In the genomic region with DNA sequence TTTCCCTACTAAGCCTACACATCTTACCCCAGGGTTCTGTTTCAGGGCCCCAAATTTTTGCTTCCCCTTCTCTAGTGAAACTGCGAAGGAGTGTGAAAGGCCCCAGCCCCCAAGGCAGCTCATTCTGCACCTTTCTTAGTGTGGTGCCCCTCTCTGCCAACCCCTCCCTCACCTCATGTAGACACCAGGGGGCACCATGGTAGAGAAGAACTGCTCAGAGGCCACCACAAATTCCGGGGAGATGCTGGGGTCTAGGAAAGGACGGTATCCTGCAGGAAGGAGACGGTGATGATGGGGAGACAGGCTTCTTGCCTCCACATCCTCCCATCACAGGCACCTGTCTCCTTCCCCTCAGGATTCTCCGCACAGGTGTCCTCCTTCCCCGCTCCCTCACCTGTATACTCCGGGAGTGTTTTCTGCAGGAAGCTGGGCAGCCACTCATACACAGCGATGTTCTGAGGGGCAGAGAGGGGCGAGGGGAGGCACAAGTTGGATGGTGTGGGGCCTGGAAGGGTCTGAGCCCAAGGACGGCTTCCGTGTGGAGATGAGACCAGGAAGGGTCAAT, we compare ENCODE assay signal across 26 cellular contexts. TPM values are rescaled to one million over a fixed set of nuclear protein-coding genes. Genes with fewer than 3 reads are reported as not detected.
DNase-seq lines count a peak whose midpoint lies in the region; ATAC-seq and TF ChIP-seq lines count a peak whose summit lies in the region.
"Had no signal": no experiment of that assay in that cellular context is flagged by ENCODE, and none has a peak within 500 bp of the region (broad histone marks: within the 10 kb centered on the region; RNA-seq: fewer than 3 reads in every experiment).

No MANE protein-coding gene starts in this region.

- H3K14ac ChIP-seq in neuronal stem cell (ENCODE audit: low read length): no peak overlapping the region

- no peak overlapping the region for H2AK5ac ChIP-seq in neuronal stem cell (ENCODE audit: low read depth, low read length)

- H2AFZ ChIP-seq in DND-41 (ENCODE audit: low read depth, low read length) (no peak overlapping the region), neuronal stem cell (ENCODE audit: low read length) (no peak overlapping the region)

- H2BK12ac ChIP-seq in neuronal stem cell (ENCODE audit: low read length): no peak overlapping the region

- no CpG with 5 or more reads among the region's 11 CpGs for WGBS in neuronal stem cell (ENCODE audit: extremely low coverage in 2 of 2, insufficient read length in 2 of 2, insufficient replicate concordance in 1 of 2), 2 donors

- H3K4me3 Mint-ChIP-seq in WTC11: 0 out of 2 replicates have a peak overlapping the region, but pooled peaks have one; percentile 18
- H3K4me3 Mint-ChIP-seq: activated naive CD8-positive, alpha-beta T cell treated with anti-CD3 and anti-CD28 coated beads, Interleukin-2, amount 10 ng/mL, durations not matched to agents 7 days and 5 days; stimulated activated naive CD8-positive, alpha-beta T cell treated with anti-CD3 and anti-CD28 coated beads, Interleukin-15, amount 100 ng/mL, for 72 hours had no signal

- no peak overlapping the region for H3K18ac ChIP-seq in neuronal stem cell (ENCODE audit: low read length)

- H3K4ac ChIP-seq in neuronal stem cell (ENCODE audit: low read length): no peak overlapping the region

- H3K27me3 ChIP-seq in DND-41 (ENCODE audit: insufficient read depth, low read length, poor library complexity): no peaks in the 10 kb centered on the region
- peaks cover 64% of the 10 kb centered on the region for H3K27me3 ChIP-seq in H7 (ENCODE audit: control insufficient read depth, insufficient read depth, low read length)
- peaks cover 79% of the 10 kb centered on the region for H3K27me3 ChIP-seq in kidney epithelial cell (ENCODE audit: control insufficient read depth, insufficient read depth, low read length)
- peaks cover 46 to 89% (median 62%) of the 10 kb centered on the region in 3 experiments for H3K27me3 ChIP-seq in neuronal stem cell (ENCODE audit: control insufficient read depth in 3 of 3, insufficient read depth in 3 of 3, low read depth in 1 of 3, low read length in 3 of 3)
- H3K27me3 ChIP-seq in right atrium auricular region: peaks cover 4 to 17% of the 10 kb centered on the region in 2 donors

- H3K4me1 ChIP-seq in DND-41 (ENCODE audit: insufficient read depth, low read length): no peaks in the 10 kb centered on the region
- H3K4me1 ChIP-seq in neuronal stem cell (ENCODE audit: control insufficient read depth in 2 of 2, insufficient read depth in 1 of 2, low read depth in 1 of 2, low read length in 2 of 2): peaks cover 0 to 14% of the 10 kb centered on the region in 2 donors
- H3K4me1 ChIP-seq in right atrium auricular region: peaks cover 0 to 23% of the 10 kb centered on the region in 2 donors

- no peaks in the 10 kb centered on the region for H3K36me3 Mint-ChIP-seq in WTC11
- H3K36me3 Mint-ChIP-seq: activated naive CD8-positive, alpha-beta T cell treated with anti-CD3 and anti-CD28 coated beads, Interleukin-2, amount 10 ng/mL, durations not matched to agents 7 days and 5 days had no signal

- H3K4me2 ChIP-seq in DND-41 (ENCODE audit: insufficient read depth, low read length) (no peak overlapping the region), neuronal stem cell (ENCODE audit: insufficient read depth, low read length, poor library complexity, severe bottlenecking) (no peak overlapping the region)
- H3K4me2 ChIP-seq: KMS-11 had no signal

- H3K9ac ChIP-seq in DND-41 (ENCODE audit: low read depth, low read length) (no peak overlapping the region), neuronal stem cell (ENCODE audit: low read depth, low read length, poor library complexity) (no peak overlapping the region)
- H3K9ac ChIP-seq: BLaER1 treated with 17β-estradiol and CSF1 and Interleukin-3, amounts not matched to agents 10 nM and 100 nM; KMS-11 had no signal

- H3K27me3 Mint-ChIP-seq in WTC11 (ENCODE audit: low read depth): peaks cover 79% of the 10 kb centered on the region

- H3K4me1 Mint-ChIP-seq in WTC11: peaks cover 32% of the 10 kb centered on the region

- no peak overlapping the region for H3K27ac Mint-ChIP-seq in WTC11
- H3K27ac Mint-ChIP-seq: activated naive CD8-positive, alpha-beta T cell treated with anti-CD3 and anti-CD28 coated beads, Interleukin-2, amount 10 ng/mL, durations not matched to agents 7 days and 5 days; naive thymus-derived CD4-positive, alpha-beta T cell; stimulated activated naive CD8-positive, alpha-beta T cell treated with anti-CD3 and anti-CD28 coated beads, Interleukin-15, amount 100 ng/mL, for 72 hours had no signal

- no peak overlapping the region for H3K4me3 ChIP-seq in DND-41 (ENCODE audit: low read depth in 1 of 2, low read length in 2 of 2)
- no peak overlapping the region for H3K4me3 ChIP-seq in H7 (ENCODE audit: insufficient read depth, low read depth, low read length)
- H3K4me3 ChIP-seq in kidney epithelial cell (ENCODE audit: low read depth, low read length): no peak overlapping the region
- H3K4me3 ChIP-seq in neuronal stem cell (ENCODE audit: low read length in 2 of 2): no peak overlapping the region
- no peak overlapping the region for H3K4me3 ChIP-seq in right atrium auricular region
- H3K4me3 ChIP-seq: BLaER1 treated with 17β-estradiol and CSF1 and Interleukin-3, amounts not matched to agents 10 nM and 100 nM; body of pancreas; gastrocnemius medialis; skin epidermis had no signal

- DNase-seq in DND-41 (no peak), H7 (peak; percentile 76), WTC11 (ENCODE audit: low spot score) (peak; percentile 29), kidney epithelial cell (ENCODE audit: low read depth) (no peak), neuronal stem cell (ENCODE audit: low spot score) (no peak), right atrium auricular region (ENCODE audit: low spot score) (no peak)
- no peak for DNase-seq in activated CD4-positive, alpha-beta T cell treated with anti-CD3 and anti-CD28 coated beads, Interleukin-2, amount 50 U/mL, for 4 hours
- DNase-seq: activated CD8-positive, alpha-beta memory T cell treated with anti-CD3 and anti-CD28 coated beads for 24 hours; activated naive CD8-positive, alpha-beta T cell treated with anti-CD3 and anti-CD28 coated beads, Interleukin-2, amount 10 ng/mL, durations not matched to agents 7 days and 5 days; body of pancreas; gastrocnemius medialis; GDM1; mesendoderm; naive thymus-derived CD4-positive, alpha-beta T cell; NCI-H1048; NCI-H2029; SHP77; stimulated activated CD4-positive, alpha-beta T cell treated with anti-CD3 and anti-CD28 coated beads, Interleukin-4, amount 100 ng/mL, for 1 hour; stimulated activated naive CD8-positive, alpha-beta T cell treated with anti-CD3 and anti-CD28 coated beads, Interleukin-15, amount 100 ng/mL, for 72 hours; trophoblast cell had no signal

- H3K27ac ChIP-seq in DND-41 (ENCODE audit: low read length) (no peak overlapping the region), neuronal stem cell (replicated peaks; ENCODE audit: low read length) (no peak overlapping the region), right atrium auricular region (no peak overlapping the region)
- H3K27ac ChIP-seq: body of pancreas, gastrocnemius medialis, KMS-11, skin epidermis had no signal

- no peaks in the 10 kb centered on the region for H3K79me1 ChIP-seq in neuronal stem cell (ENCODE audit: low read depth, low read length)

- ATAC-seq in DND-41 (ENCODE audit: insufficient read depth, low read depth) (no peak), WTC11 (no peak)
- ATAC-seq: body of pancreas; gastrocnemius medialis; naive thymus-derived CD4-positive, alpha-beta T cell had no signal

- H4K91ac ChIP-seq in neuronal stem cell (ENCODE audit: low read depth, low read length, poor library complexity): no peak overlapping the region

- no peaks in the 10 kb centered on the region for H3K79me2 ChIP-seq in DND-41 (ENCODE audit: insufficient read depth, low read length)

- CTCF ChIA-PET in WTC11 (lab: Charles Lee): interaction anchor here (0.5 to 3.5 kb wide), 12 partner anchors 8 to 257 kb away, joined by 3 to 27 read pairs (median 3); partner anchors contain the start of genes DUOX1 and DUOXA1

- POLR2A ChIA-PET in WTC11 (lab: Charles Lee): no interaction called here

- H3K23ac ChIP-seq in neuronal stem cell (ENCODE audit: low read depth, low read length, poor library complexity): no peak overlapping the region

- H2BK120ac ChIP-seq in neuronal stem cell (ENCODE audit: low read depth, low read length): no peak overlapping the region

- TF ChIP-seq CTCF in DND-41 (IDR thresholded peaks at IDR 0.05; ENCODE audit: borderline replicate concordance, extremely low read depth, low read length, poor library complexity, severe bottlenecking): peak; percentile 14
- TF ChIP-seq CTCF in WTC11 (IDR thresholded peaks at IDR 0.05): no peak
- peak; percentile 18 for TF ChIP-seq CTCF in kidney epithelial cell (IDR thresholded peaks at IDR 0.05; ENCODE audit: insufficient read depth, low read length, poor library complexity, severe bottlenecking)
- no peak for TF ChIP-seq CTCF in right atrium auricular region (IDR thresholded peaks at IDR 0.05)

- H3K9me3 ChIP-seq in DND-41 (ENCODE audit: insufficient read depth, low read length, severe bottlenecking) (no peaks in the 10 kb centered on the region), neuronal stem cell (replicated peaks in 1 of 2; ENCODE audit: control insufficient read depth in 2 of 2, insufficient read depth in 1 of 2, low read depth in 1 of 2, low read length in 2 of 2) (peaks cover 0 to 5% of the 10 kb centered on the region in 2 donors), right atrium auricular region (no peaks in the 10 kb centered on the region)
- H3K9me3 ChIP-seq: body of pancreas, gastrocnemius medialis had no signal

- no peak overlapping the region for H2BK15ac ChIP-seq in neuronal stem cell (ENCODE audit: low read length)

- no peaks in the 10 kb centered on the region for H4K20me1 ChIP-seq in DND-41 (ENCODE audit: insufficient read depth, low read length)
- H4K20me1 ChIP-seq: BLaER1 treated with 17β-estradiol and CSF1 and Interleukin-3, amounts not matched to agents 10 nM and 100 nM had no signal

- no peaks in the 10 kb centered on the region for H3K36me3 ChIP-seq in DND-41 (ENCODE audit: insufficient read depth, low read length)
- H3K36me3 ChIP-seq in H7 (replicated peaks; ENCODE audit: control insufficient read depth, insufficient read depth, low read length): no peaks in the 10 kb centered on the region
- H3K36me3 ChIP-seq in kidney epithelial cell (ENCODE audit: control insufficient read depth, insufficient read depth, low read length): no peaks in the 10 kb centered on the region
- H3K36me3 ChIP-seq in neuronal stem cell (replicated peaks in 1 of 2; ENCODE audit: control insufficient read depth in 2 of 2, insufficient read depth in 2 of 2, low read length in 2 of 2): no peaks in the 10 kb centered on the region
- no peaks in the 10 kb centered on the region for H3K36me3 ChIP-seq in right atrium auricular region
- H3K36me3 ChIP-seq: gastrocnemius medialis had no signal

- H4K8ac ChIP-seq in neuronal stem cell (ENCODE audit: low read depth, low read length): no peak overlapping the region

- no peak overlapping the region for H2BK5ac ChIP-seq in neuronal stem cell (ENCODE audit: low read length)

- no peaks in the 10 kb centered on the region for H3K9me3 Mint-ChIP-seq in WTC11
- H3K9me3 Mint-ChIP-seq: activated naive CD8-positive, alpha-beta T cell treated with anti-CD3 and anti-CD28 coated beads, Interleukin-2, amount 10 ng/mL, durations not matched to agents 7 days and 5 days; naive thymus-derived CD4-positive, alpha-beta T cell; stimulated activated naive CD8-positive, alpha-beta T cell treated with anti-CD3 and anti-CD28 coated beads, Interleukin-15, amount 100 ng/mL, for 72 hours had no signal

RNA-seq across cellular contexts. Expression of gene DUOX2, which starts 3.6 kb away (rescaled TPM):
- total RNA-seq in H7 (2014; rRNA removed; shearing (Covaris generic)): 0.15 TPM in 1 of 2 replicates, not detected in the other
- 0.13 to 0.27 TPM (median 0.14 TPM) in 3 replicates for total RNA-seq in WTC11 (2021)
- total RNA-seq in kidney epithelial cell: 0.08 and 0.14 TPM in 2 replicates
- 0.01 TPM for polyA plus RNA-seq in neuronal stem cell (2013, experiment 1 of 2)
- 0.01 TPM for polyA plus RNA-seq in neuronal stem cell (2013, experiment 2 of 2)
- under 1 TPM; 0.08 to 0.11 TPM for total RNA-seq in right atrium auricular region
- total RNA-seq: activated naive CD8-positive, alpha-beta T cell treated with anti-CD3 and anti-CD28 coated beads, Interleukin-2, amount 10 ng/mL, durations not matched to agents 7 days and 5 days; gastrocnemius medialis; T-helper 1 cell treated with Interleukin-12 subunit alpha and Interleukin-12 subunit beta and Interleukin-4 antibody, amounts not matched to agents 30 ng/mL and 1 ng/mL, for 36 hours had no signal
- polyA plus RNA-seq: naive thymus-derived CD4-positive, alpha-beta T cell had no signal

RNA-seq across cellular contexts. Expression of gene DUOXA2, which starts 3.8 kb away (rescaled TPM):
- not detected in 2 replicates for total RNA-seq in H7 (2014; rRNA removed; shearing (Covaris generic))
- total RNA-seq in WTC11 (2021) (0.11 TPM in 1 of 3 replicates, not detected in the others), kidney epithelial cell (not detected in 2 replicates), right atrium auricular region (not detected)
- polyA plus RNA-seq in neuronal stem cell (2013, experiment 1 of 2): not detected
- polyA plus RNA-seq in neuronal stem cell (2013, experiment 2 of 2): not detected
- total RNA-seq: activated naive CD8-positive, alpha-beta T cell treated with anti-CD3 and anti-CD28 coated beads, Interleukin-2, amount 10 ng/mL, durations not matched to agents 7 days and 5 days; body of pancreas; gastrocnemius medialis; HT-29; naive thymus-derived CD4-positive, alpha-beta T cell; NCI-H460; T-helper 1 cell treated with Interleukin-12 subunit alpha and Interleukin-12 subunit beta and Interleukin-4 antibody, amounts not matched to agents 30 ng/mL and 1 ng/mL, for 36 hours had no signal
- polyA plus RNA-seq: naive thymus-derived CD4-positive, alpha-beta T cell had no signal

RNA-seq across cellular contexts. Expression of gene DUOXA1, which starts 19.3 kb away (rescaled TPM):
- total RNA-seq in H7 (2014; rRNA removed; shearing (Covaris generic)): 0.07 TPM in 1 of 2 replicates, not detected in the other
- total RNA-seq in WTC11 (2021) (0.09 to 0.62 TPM (median 0.50 TPM) in 3 replicates), kidney epithelial cell (0.27 TPM in 1 of 2 replicates, not detected in the other), right atrium auricular region (1 to 10 TPM in 1 of 2 donors, under 1 TPM in 1; 0.41 to 2.7 TPM)
- 0.04 TPM for polyA plus RNA-seq in neuronal stem cell (2013, experiment 1 of 2)
- polyA plus RNA-seq in neuronal stem cell (2013, experiment 2 of 2): not detected
- total RNA-seq: body of pancreas, gastrocnemius medialis had no signal

RNA-seq across cellular contexts. Expression of gene DUOX1, which starts 19.5 kb away (rescaled TPM):
- 0.24 and 0.37 TPM in 2 replicates for total RNA-seq in H7 (2014; rRNA removed; shearing (Covaris generic))
- total RNA-seq in WTC11 (2021) (1.3 to 2.1 TPM (median 1.3 TPM) in 3 replicates), kidney epithelial cell (4.1 and 6.6 TPM in 2 replicates), right atrium auricular region (1 to 10 TPM; 1.1 to 3.6 TPM)
- polyA plus RNA-seq in neuronal stem cell (2013, experiment 1 of 2): 0.06 TPM
- 0.03 TPM for polyA plus RNA-seq in neuronal stem cell (2013, experiment 2 of 2)
- total RNA-seq: activated naive CD8-positive, alpha-beta T cell treated with anti-CD3 and anti-CD28 coated beads, Interleukin-2, amount 10 ng/mL, durations not matched to agents 7 days and 5 days; NCI-H460 had no signal

Comparison
In these comparisons a context has a peak if more than half of its experiments do, and no peak if none do; other contexts are left out.
1. DNase-seq: peak in H7 (single experiment) and WTC11 (single experiment); none in DND-41 (single experiment), kidney epithelial cell (single experiment), neuronal stem cell (single experiment), right atrium auricular region (single experiment) and activated CD4-positive, alpha-beta T cell treated with anti-CD3 and anti-CD28 coated beads, Interleukin-2, amount 50 U/mL, for 4 hours (0 of 2).
2. CTCF ChIP-seq: peak in DND-41 (single experiment) and kidney epithelial cell (single experiment); none in WTC11 (single experiment) and right atrium auricular region (0 of 2).